In the genomic region with DNA sequence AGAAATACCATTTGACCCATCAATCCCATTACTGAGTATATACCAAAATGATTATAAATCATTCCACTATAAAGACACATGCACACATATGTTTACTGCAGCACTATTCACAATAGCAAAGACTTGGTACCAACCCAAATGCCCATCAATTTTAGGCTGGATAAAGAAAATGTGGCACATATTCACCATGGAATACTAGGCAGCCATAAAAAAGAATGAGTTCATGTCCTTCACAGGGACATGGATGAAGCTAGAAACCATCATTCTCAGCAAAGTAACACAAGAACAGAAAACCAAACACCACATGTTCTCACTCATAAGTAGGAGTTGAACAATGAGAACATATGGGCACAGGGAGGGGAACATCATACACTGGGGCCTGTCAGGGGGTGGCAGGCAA, we compare ENCODE assay signal across 1 cellular context. TPM values are rescaled to one million over a fixed set of nuclear protein-coding genes. Genes with fewer than 3 reads are reported as not detected.
"Had no signal": no experiment of that assay in that cellular context is flagged by ENCODE, and none has a peak within 500 bp of the region (broad histone marks: within the 10 kb centered on the region; RNA-seq: fewer than 3 reads in every experiment).

No MANE protein-coding gene starts in this region.

RNA-seq across cellular contexts. Expression of a gene that starts 16.8 kb away (rescaled TPM):
- total RNA-seq: OCI-LY7 had no signal
